In genomic region chr21:34990842-34991241, GRCh38 we compare ENCODE assay signal across 1 cellular context.
A peak's percentile ranks its signal among the peaks of the same experiment; 100 is the strongest.
TF ChIP-seq lines count a peak whose summit lies in the region.

No MANE protein-coding gene starts in this region.

TF ChIP-seq in HepG2, 621 proteins besides CTCF, POLR2A, EP300 and RAD21:
- TF ChIP-seq TCF12 (IDR thresholded peaks at IDR 0.05): no peak
- no peak for TF ChIP-seq TCF12 (CRISPR knock-in tag; IDR thresholded peaks at IDR 0.05)
- no peak for TF ChIP-seq ZNF350 (CRISPR knock-in tag; IDR thresholded peaks at IDR 0.05; ENCODE audit: borderline replicate concordance, low read depth)
- TF ChIP-seq ZNF564 (CRISPR knock-in tag; IDR thresholded peaks at IDR 0.05): peak; percentile 93; the same call in 1 of the 2 replicates
- TF ChIP-seq NFE2 (CRISPR knock-in tag; IDR thresholded peaks at IDR 0.05): peak; percentile 61; the same call in 1 of the 2 replicates
- 0 out of 2 replicates have a peak, but pooled peaks have one; percentile 26 for TF ChIP-seq NFE2L2 (IDR thresholded peaks at IDR 0.05; ENCODE audit: low read length)
- no peak for TF ChIP-seq ZNF296 (CRISPR knock-in tag; conservative IDR thresholded peaks at IDR 0.05)
TF ChIP-seq in HepG2: peak in this region for 3.
